In genomic region chr12:14396071-14396470, GRCh38 we compare ENCODE assay signal across 8 cellular contexts. TPM values are rescaled to one million over a fixed set of nuclear protein-coding genes. Genes with fewer than 3 reads are reported as not detected.
DNase-seq lines count a peak whose midpoint lies in the region; ATAC-seq and TF ChIP-seq lines count a peak whose summit lies in the region.

No MANE protein-coding gene starts in this region.

- H3K4me1 ChIP-seq in left ventricle myocardium inferior: peaks cover 47% of the 10 kb centered on the region

- intact Hi-C loops in left ventricle myocardium inferior (cut with micrococcal nuclease) (no loop called here), dorsolateral prefrontal cortex (cut with DNase I) (no loop called here)

- H3K4me3 ChIP-seq in left ventricle myocardium inferior: no peak overlapping the region
- no peak overlapping the region for H3K4me3 ChIP-seq in foreskin fibroblast (ENCODE audit: low read depth in 1 of 2, low read length in 2 of 2)
- H3K4me3 ChIP-seq in dorsolateral prefrontal cortex: peak overlapping the region in 1 of 59 donors; percentile 41

- no peak for TF ChIP-seq POLR2A in erythroblast (IDR thresholded peaks at IDR 0.05; ENCODE audit: low read length)

- peak; percentile 57 for ATAC-seq in GM19467 (IDR thresholded peaks at IDR 0.05; ENCODE audit: unreplicated experiment)
- peak; percentile 54 for ATAC-seq in HG03521 (IDR thresholded peaks at IDR 0.05; ENCODE audit: unreplicated experiment)

- H3K27me3 ChIP-seq in left ventricle myocardium inferior (ENCODE audit: low read depth): no peaks in the 10 kb centered on the region
- no peaks in the 10 kb centered on the region for H3K27me3 ChIP-seq in dorsolateral prefrontal cortex

- H3K36me3 ChIP-seq in left ventricle myocardium inferior: no peaks in the 10 kb centered on the region

- H3K27ac ChIP-seq in left ventricle myocardium inferior (replicated peaks): peak overlapping the region; percentile 68
- H3K27ac ChIP-seq in dorsolateral prefrontal cortex: peak overlapping the region in 8 of 59 donors; percentile 6 to 83 (median 78)

- TF ChIP-seq CTCF in left ventricle myocardium inferior (IDR thresholded peaks at IDR 0.05; ENCODE audit: borderline replicate concordance) (no peak), foreskin fibroblast (IDR thresholded peaks at IDR 0.05; ENCODE audit: low read depth, low read length) (no peak), dorsolateral prefrontal cortex (IDR thresholded peaks at IDR 0.05 in 54 of 56, conservative IDR thresholded peaks at IDR 0.05 in 2 of 56; ENCODE audit: low read depth in 1 of 56, partially characterized antibody in 56 of 56) (no peak)

- peaks cover 29% of the 10 kb centered on the region for H3K9me3 ChIP-seq in left ventricle myocardium inferior (replicated peaks)

- DNase-seq in DMS114 treated with DMSO at 0.1 percent for 48 hours (lab: John Stamatoyannopoulos, UW; ENCODE audit: unreplicated experiment) (peak; percentile 58), left ventricle myocardium inferior (no peak), OCI-M2 (lab: John Stamatoyannopoulos, UW; ENCODE audit: unreplicated experiment) (no peak), foreskin fibroblast (no peak), erythroblast (lab: John Stamatoyannopoulos, UW) (no peak), dorsolateral prefrontal cortex (no peak)

RNA-seq across cellular contexts. Expression of gene ATF7IP, which starts 30.6 kb away (rescaled TPM):
- total RNA-seq in left ventricle myocardium inferior (64.3 TPM), dorsolateral prefrontal cortex (10 to 100 TPM; 49.2 to 99.3 (median 71.5) TPM)
